8 cellular contexts compared by ENCODE assay signal in genomic region chr3:186826978-186827857, GRCh38. TPM values are rescaled to one million over a fixed set of nuclear protein-coding genes. Genes with fewer than 3 reads are reported as not detected.
A peak's percentile ranks its signal among the peaks of the same experiment; 100 is the strongest.
DNase-seq lines count a peak whose midpoint lies in the region; TF ChIP-seq lines count a peak whose summit lies in the region.

No MANE protein-coding gene starts in this region.

- DNase-seq in ELR (ENCODE audit: low read depth) (peak; percentile 86), HAP-1 (ENCODE audit: low spot score in 2 of 2) (peak; percentile 84 to 88), MG63 (peak; percentile 85), SHP77 (lab: John Stamatoyannopoulos, UW) (peak; percentile 41 to 79), activated gamma-delta T cell (lab: John Stamatoyannopoulos, UW) (peak; percentile 80), foreskin fibroblast (peak; percentile 81 to 95), neural progenitor cell (ENCODE audit: low spot score) (peak; percentile 96), stomach (peak; percentile 84)

- H3K4me1 Mint-ChIP-seq in neural progenitor cell = peaks cover 34% of the 10 kb centered on the region

- peak overlapping the region; percentile 36 for H3K4me3 ChIP-seq in HAP-1
- peak overlapping the region; percentile 53 for H3K4me3 ChIP-seq in MG63
- H3K4me3 ChIP-seq in foreskin fibroblast (ENCODE audit: low read depth in 1 of 2, low read length in 2 of 2) = peak overlapping the region; percentile 62 to 70
- peak overlapping the region; percentile 73 for H3K4me3 ChIP-seq in neural progenitor cell
- H3K4me3 ChIP-seq in stomach = peak overlapping the region; percentile 65 to 74 (median 68)

- no peaks in the 10 kb centered on the region for H3K36me3 Mint-ChIP-seq in neural progenitor cell

- TF ChIP-seq POLR2A in stomach (IDR thresholded peaks at IDR 0.05) = no peak

- no peak for TF ChIP-seq EP300 in stomach (IDR thresholded peaks at IDR 0.05)

- peaks cover 39% of the 10 kb centered on the region for H3F3A ChIP-seq in neural progenitor cell (ENCODE audit: low read depth)

- H2AFZ ChIP-seq in neural progenitor cell (replicated peaks) = peak overlapping the region; percentile 90

- intact Hi-C loops in stomach (cut with DNase I; ENCODE audit: low total_unique reads) = no loop called here

- H3K27ac ChIP-seq in neural progenitor cell = no peak overlapping the region
- peak overlapping the region in 4 of 5 donors; percentile 52 to 77 (median 68) for H3K27ac ChIP-seq in stomach

- H3K9ac ChIP-seq in neural progenitor cell = no peak overlapping the region

- H3K27me3 Mint-ChIP-seq in neural progenitor cell (ENCODE audit: insufficient read depth, low read depth) = peaks cover 43% of the 10 kb centered on the region

- H3K4me2 ChIP-seq in neural progenitor cell = peak overlapping the region; percentile 98

- H3K79me2 ChIP-seq in neural progenitor cell (ENCODE audit: low read depth) = no peaks in the 10 kb centered on the region

- peaks cover 10% of the 10 kb centered on the region for H4K20me1 ChIP-seq in neural progenitor cell (ENCODE audit: low read depth)

- WGBS in stomach, 5 donors = 2 to 6% (median 2%) methylated on average over 22 to 80 of the region's 80 CpGs

- in situ Hi-C loops in HAP-1 (cut with MboI; ENCODE audit: low sequenced_read_pairs) = loop anchor here (25.0 kb wide), 2 partner anchors 310 to 860 kb away; partner anchors contain the start of gene RPL39L

- H3K27ac Mint-ChIP-seq in neural progenitor cell = no peak overlapping the region

- peaks cover 5% of the 10 kb centered on the region for H3K9me3 Mint-ChIP-seq in neural progenitor cell

- H3K27me3 ChIP-seq in HAP-1 (ENCODE audit: low read depth) = peaks cover 1% of the 10 kb centered on the region; the same call in 1 of the 2 replicates
- peaks cover 43% of the 10 kb centered on the region for H3K27me3 ChIP-seq in MG63
- H3K27me3 ChIP-seq in neural progenitor cell = peaks cover 82% of the 10 kb centered on the region
- peaks cover 3 to 86% (median 61%) of the 10 kb centered on the region in 3 donors for H3K27me3 ChIP-seq in stomach

- H3K9me3 ChIP-seq in HAP-1 (no peaks in the 10 kb centered on the region), MG63 (no peaks in the 10 kb centered on the region), neural progenitor cell (ENCODE audit: low read depth) (no peaks in the 10 kb centered on the region), stomach (no peaks in the 10 kb centered on the region)

- TF ChIP-seq CTCF in foreskin fibroblast (IDR thresholded peaks at IDR 0.05; ENCODE audit: low read depth, low read length) (no peak), neural progenitor cell (IDR thresholded peaks at IDR 0.05) (no peak), stomach (IDR thresholded peaks at IDR 0.05) (no peak)

- peak overlapping the region; percentile 83 for H3K4me3 Mint-ChIP-seq in neural progenitor cell

- H3K36me3 ChIP-seq in HAP-1 (replicated peaks) = no peaks in the 10 kb centered on the region; the same call in 1 of the 2 replicates
- no peaks in the 10 kb centered on the region for H3K36me3 ChIP-seq in MG63
- H3K36me3 ChIP-seq in neural progenitor cell = no peaks in the 10 kb centered on the region
- no peaks in the 10 kb centered on the region for H3K36me3 ChIP-seq in stomach

- H3K4me1 ChIP-seq in HAP-1 (peaks cover 25% of the 10 kb centered on the region), neural progenitor cell (peaks cover 34% of the 10 kb centered on the region), stomach (peaks cover 0 to 34% (median 28%) of the 10 kb centered on the region in 4 donors)

RNA-seq across cellular contexts. Expression of gene ADIPOQ, which starts 15.3 kb away (rescaled TPM):
- total RNA-seq in MG63 (2014; rRNA removed; shearing (Covaris generic); ENCODE audit: low replicate concordance) = not detected in 2 replicates
- total RNA-seq in neural progenitor cell (ENCODE audit: low replicate concordance) = not detected in 2 replicates
- 10 to 100 TPM in 1 of 5 donors, 1 to 10 TPM in 2, under 1 TPM in 1, not detected in 1; under 0.01 to 11.1 (median 6.5) TPM for total RNA-seq in stomach
- polyA plus RNA-seq in stomach = 1 to 10 TPM in 1 of 3 donors, under 1 TPM in 2; 0.13 to 1.4 (median 0.25) TPM

RNA-seq across cellular contexts. Expression of gene RFC4, which starts 20.9 kb away (rescaled TPM):
- total RNA-seq in MG63 (2014; rRNA removed; shearing (Covaris generic); ENCODE audit: low replicate concordance) = 51.6 and 65.3 TPM in 2 replicates
- 127 and 187 TPM in 2 replicates for total RNA-seq in neural progenitor cell (ENCODE audit: low replicate concordance)
- total RNA-seq in stomach = 100 to 1,000 TPM in 1 of 5 donors, 10 to 100 TPM in 2, 1 to 10 TPM in 1, not detected in 1; 3.2 to 121 (median 28.4) TPM
- polyA plus RNA-seq in stomach = 10 to 100 TPM; 13.1 to 25.2 (median 21.2) TPM

RNA-seq across cellular contexts. Expression of gene EIF4A2, which starts 43.8 kb away (rescaled TPM):
- total RNA-seq in MG63 (2014; rRNA removed; shearing (Covaris generic); ENCODE audit: low replicate concordance) = 340 and 530 TPM in 2 replicates
- total RNA-seq in neural progenitor cell (ENCODE audit: low replicate concordance) (841 and 1,764 TPM in 2 replicates), stomach (1,000 to 10,000 TPM in 1 of 5 donors, 100 to 1,000 TPM in 4; 165 to 1,058 (median 464) TPM)
- 100 to 1,000 TPM; 313 to 569 (median 319) TPM for polyA plus RNA-seq in stomach
